ENCODE assay signal across 22 cellular contexts in the genomic region with DNA sequence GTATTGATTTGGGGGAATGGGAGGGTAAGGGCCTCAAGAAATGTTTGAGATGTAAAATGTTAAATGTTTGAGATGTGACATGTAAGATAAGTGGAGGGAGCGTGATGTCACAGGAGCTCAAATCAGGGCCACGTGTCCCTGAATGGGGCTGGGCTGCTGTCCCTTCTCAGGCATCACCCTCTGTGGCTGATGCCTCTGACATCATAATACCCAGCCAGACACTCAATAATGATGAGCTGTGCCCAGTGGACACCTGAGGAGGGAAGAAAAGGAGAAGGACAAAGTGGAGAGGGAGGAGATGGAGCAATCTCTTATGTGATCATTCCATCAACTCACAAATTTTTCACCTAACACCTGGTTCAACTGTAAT.
DNase-seq lines count a peak whose midpoint lies in the region; ATAC-seq and TF ChIP-seq lines count a peak whose summit lies in the region.
"Had no signal": no experiment of that assay in that cellular context is flagged by ENCODE, and none has a peak within 500 bp of the region (broad histone marks: within the 10 kb centered on the region; RNA-seq: fewer than 3 reads in every experiment).

No MANE protein-coding gene starts in this region.

- H3K9me3 Mint-ChIP-seq in naive thymus-derived CD4-positive, alpha-beta T cell: no peaks in the 10 kb centered on the region
- H3K9me3 Mint-ChIP-seq: activated CD4-positive, alpha-beta memory T cell treated with anti-CD3 and anti-CD28 coated beads, Interleukin-2, amount 10 ng/mL, durations not matched to agents 7 days and 5 days; activated naive CD4-positive, alpha-beta T cell treated with anti-CD3 and anti-CD28 coated beads for 36 hours; nephron had no signal

- H3K4me1 ChIP-seq in gastrocnemius medialis (peaks cover 73 to 77% of the 10 kb centered on the region in 2 donors), vagina (peaks cover 66% of the 10 kb centered on the region)
- H3K4me1 ChIP-seq in naive thymus-derived CD4-positive, alpha-beta T cell (ENCODE audit: control insufficient read depth in 2 of 2, insufficient read depth in 2 of 2, low read length in 2 of 2): no peaks in the 10 kb centered on the region

- intact Hi-C loops in left cardiac atrium (cut with DNase I): no loop called here
- intact Hi-C loops in gastrocnemius medialis (cut with DNase I; ENCODE audit: low total_unique reads): loop anchor here (1.0 to 2.0 kb wide), 2 partner anchors 85 to 122 kb away; no protein-coding TSS in a partner anchor
- intact Hi-C loops in vagina (cut with DNase I): loop anchor here (2.0 kb wide), 1 partner anchor 121 kb away; a partner anchor contains a TSS
- intact Hi-C loops in naive thymus-derived CD4-positive, alpha-beta T cell (cut with micrococcal nuclease): no loop called here

- H3K27me3 Mint-ChIP-seq in naive thymus-derived CD4-positive, alpha-beta T cell: peaks cover 0 to 21% (median 10%) of the 10 kb centered on the region in 5 donors
- H3K27me3 Mint-ChIP-seq: B cell had no signal

- TF ChIP-seq POLR2A in gastrocnemius medialis (IDR thresholded peaks at IDR 0.05) (peak in 1 of 2 donors; percentile 31), vagina (IDR thresholded peaks at IDR 0.05) (no peak)

- DNase-seq in activated CD8-positive, alpha-beta memory T cell treated with anti-CD3 and anti-CD28 coated beads, Interleukin-2, amount 50 U/mL, for 48 hours: peak; percentile 37
- DNase-seq in activated CD8-positive, alpha-beta memory T cell treated with anti-CD3 and anti-CD28 coated beads for 24 hours: no peak
- DNase-seq in left cardiac atrium: no peak
- DNase-seq in gastrocnemius medialis: peak in 1 of 2 donors; percentile 69
- no peak for DNase-seq in vagina (ENCODE audit: extremely low spot score in 2 of 2)
- no peak for DNase-seq in naive thymus-derived CD4-positive, alpha-beta T cell
- DNase-seq in NCI-H524 treated with DMSO at 0.1 percent for 48 hours (lab: John Stamatoyannopoulos, UW): no peak
- DNase-seq: activated CD4-positive, alpha-beta memory T cell treated with anti-CD3 and anti-CD28 coated beads, Interleukin-2, amount 10 ng/mL, durations not matched to agents 7 days and 5 days; activated T-cell treated with anti-CD3 and anti-CD28 coated beads, Interleukin-2, amount 50 U/mL, for 24 hours; cortex of kidney; EL; NCI-H1417 treated with DMSO at 0.1 percent for 48 hours; NCI-H2171; NCI-H774; T-helper 17 cell; testis; WERI-Rb-1 had no signal

- ATAC-seq in left cardiac atrium (peak; percentile 28 to 34), gastrocnemius medialis (peak; percentile 48 to 57), GM21786 (IDR thresholded peaks at IDR 0.05; ENCODE audit: unreplicated experiment) (no peak)
- no peak for ATAC-seq in naive thymus-derived CD4-positive, alpha-beta T cell
- ATAC-seq: T-helper 17 cell had no signal

- H3K4me3 ChIP-seq in gastrocnemius medialis (peak overlapping the region in 1 of 4 donors; percentile 27), vagina (no peak overlapping the region)
- H3K4me3 ChIP-seq in naive thymus-derived CD4-positive, alpha-beta T cell (ENCODE audit: low read length): no peak overlapping the region
- H3K4me3 ChIP-seq: testis had no signal

- H3K9me3 ChIP-seq in gastrocnemius medialis: no peaks in the 10 kb centered on the region
- no peaks in the 10 kb centered on the region for H3K9me3 ChIP-seq in vagina
- H3K9me3 ChIP-seq in naive thymus-derived CD4-positive, alpha-beta T cell (ENCODE audit: control insufficient read depth in 2 of 3, low read length in 3 of 3): no peaks in the 10 kb centered on the region
- H3K9me3 ChIP-seq: testis had no signal

- no peak overlapping the region for H3K27ac Mint-ChIP-seq in naive thymus-derived CD4-positive, alpha-beta T cell
- H3K27ac Mint-ChIP-seq: activated CD4-positive, alpha-beta memory T cell treated with anti-CD3 and anti-CD28 coated beads, Interleukin-2, amount 10 ng/mL, durations not matched to agents 7 days and 5 days; activated naive CD4-positive, alpha-beta T cell treated with anti-CD3 and anti-CD28 coated beads for 36 hours; activated T-cell treated with anti-CD3 and anti-CD28 coated beads, Interleukin-2, amount 50 U/mL, for 24 hours; B cell; T-helper 17 cell had no signal

- in situ Hi-C loops in gastrocnemius medialis (cut with MboI; ENCODE audit: low sequenced_read_pairs in 4 of 4): loop anchor here in 2 of 4 donors (5.0 to 10.0 kb wide), 2 partner anchors 85 to 113 kb away; no protein-coding TSS in a partner anchor

- H3K36me3 ChIP-seq in gastrocnemius medialis: no peaks in the 10 kb centered on the region
- no peaks in the 10 kb centered on the region for H3K36me3 ChIP-seq in vagina
- H3K36me3 ChIP-seq in naive thymus-derived CD4-positive, alpha-beta T cell (ENCODE audit: control insufficient read depth in 2 of 3, insufficient read depth in 3 of 3, low read length in 3 of 3): no peaks in the 10 kb centered on the region
- H3K36me3 ChIP-seq: WERI-Rb-1 had no signal

- no peaks in the 10 kb centered on the region for H3K36me3 Mint-ChIP-seq in naive thymus-derived CD4-positive, alpha-beta T cell

- peak overlapping the region; percentile 86 to 99 (median 92) for H3K27ac ChIP-seq in gastrocnemius medialis
- H3K27ac ChIP-seq in vagina: peak overlapping the region; percentile 92
- H3K27ac ChIP-seq in naive thymus-derived CD4-positive, alpha-beta T cell (ENCODE audit: low read depth, low read length): no peak overlapping the region
- H3K27ac ChIP-seq: 22Rv1, WERI-Rb-1 had no signal

- H3K4me1 Mint-ChIP-seq in naive thymus-derived CD4-positive, alpha-beta T cell: peaks cover 0 to 29% (median 0%) of the 10 kb centered on the region in 7 donors

- H3K4me3 Mint-ChIP-seq in naive thymus-derived CD4-positive, alpha-beta T cell: no peak overlapping the region
- H3K4me3 Mint-ChIP-seq: activated CD4-positive, alpha-beta memory T cell treated with anti-CD3 and anti-CD28 coated beads, Interleukin-2, amount 10 ng/mL, durations not matched to agents 7 days and 5 days; activated naive CD4-positive, alpha-beta T cell treated with anti-CD3 and anti-CD28 coated beads for 36 hours; activated T-cell treated with anti-CD3 and anti-CD28 coated beads, Interleukin-2, amount 50 U/mL, for 24 hours; B cell; nephron; T-helper 17 cell had no signal

- CTCF ChIA-PET in naive thymus-derived CD4-positive, alpha-beta T cell (lab: Charles Lee): no interaction called here

- POLR2A ChIA-PET in naive thymus-derived CD4-positive, alpha-beta T cell (lab: Charles Lee): no interaction called here

- no peaks in the 10 kb centered on the region for H3K27me3 ChIP-seq in gastrocnemius medialis
- no peaks in the 10 kb centered on the region for H3K27me3 ChIP-seq in vagina
- no peaks in the 10 kb centered on the region for H3K27me3 ChIP-seq in naive thymus-derived CD4-positive, alpha-beta T cell (ENCODE audit: control insufficient read depth in 2 of 2, insufficient read depth in 2 of 2, low read length in 2 of 2)
- H3K27me3 ChIP-seq: testis had no signal

- no peak for TF ChIP-seq CTCF in gastrocnemius medialis (IDR thresholded peaks at IDR 0.05 in 4 of 5, conservative IDR thresholded peaks at IDR 0.05 in 1 of 5)
- TF ChIP-seq CTCF in vagina (IDR thresholded peaks at IDR 0.05): no peak

Comparison
In these comparisons a context has a peak if more than half of its experiments do, and no peak if none do; other contexts are left out.
1. ATAC-seq: peak in left cardiac atrium (2 of 2) and gastrocnemius medialis (2 of 2); none in GM21786 (single experiment) and naive thymus-derived CD4-positive, alpha-beta T cell (single experiment).
2. intact Hi-C loops: an anchor here in gastrocnemius medialis (1.0 to 2.0 kb wide) and vagina (2.0 kb wide); none called in left cardiac atrium and naive thymus-derived CD4-positive, alpha-beta T cell.